8 cellular contexts compared by ENCODE assay signal in genomic region chr1:230642263-230642959, GRCh38. TPM values are rescaled to one million over a fixed set of nuclear protein-coding genes. Genes with fewer than 3 reads are reported as not detected.
DNase-seq lines count a peak whose midpoint lies in the region; ATAC-seq and TF ChIP-seq lines count a peak whose summit lies in the region.

A gene with protein sequence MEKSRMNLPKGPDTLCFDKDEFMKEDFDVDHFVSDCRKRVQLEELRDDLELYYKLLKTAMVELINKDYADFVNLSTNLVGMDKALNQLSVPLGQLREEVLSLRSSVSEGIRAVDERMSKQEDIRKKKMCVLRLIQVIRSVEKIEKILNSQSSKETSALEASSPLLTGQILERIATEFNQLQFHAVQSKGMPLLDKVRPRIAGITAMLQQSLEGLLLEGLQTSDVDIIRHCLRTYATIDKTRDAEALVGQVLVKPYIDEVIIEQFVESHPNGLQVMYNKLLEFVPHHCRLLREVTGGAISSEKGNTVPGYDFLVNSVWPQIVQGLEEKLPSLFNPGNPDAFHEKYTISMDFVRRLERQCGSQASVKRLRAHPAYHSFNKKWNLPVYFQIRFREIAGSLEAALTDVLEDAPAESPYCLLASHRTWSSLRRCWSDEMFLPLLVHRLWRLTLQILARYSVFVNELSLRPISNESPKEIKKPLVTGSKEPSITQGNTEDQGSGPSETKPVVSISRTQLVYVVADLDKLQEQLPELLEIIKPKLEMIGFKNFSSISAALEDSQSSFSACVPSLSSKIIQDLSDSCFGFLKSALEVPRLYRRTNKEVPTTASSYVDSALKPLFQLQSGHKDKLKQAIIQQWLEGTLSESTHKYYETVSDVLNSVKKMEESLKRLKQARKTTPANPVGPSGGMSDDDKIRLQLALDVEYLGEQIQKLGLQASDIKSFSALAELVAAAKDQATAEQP (plus strand): TSS chr1:230642481. CDS start chr1:230642607, 126 bp downstream.

- peak; percentile 99 for ATAC-seq in omental fat pad (ENCODE audit: low FRiP score)

- no peaks in the 10 kb centered on the region for H3K36me3 ChIP-seq in SK-N-MC (ENCODE audit: insufficient read depth, low read length)
- no peaks in the 10 kb centered on the region for H3K36me3 ChIP-seq in testis (ENCODE audit: low read depth, missing control alignments)

- no peaks in the 10 kb centered on the region for H3K9me3 ChIP-seq in SK-N-MC (ENCODE audit: low read depth, low read length)
- no peaks in the 10 kb centered on the region for H3K9me3 ChIP-seq in testis

- no peaks in the 10 kb centered on the region for H3K27me3 ChIP-seq in testis

- WGBS in testis, 2 donors = 0 to 1% methylated on average over 27 to 60 of the region's 62 CpGs

- intact Hi-C loops in testis (cut with DNase I; ENCODE audit: low total_unique reads) = no loop called here

- peak; percentile 97 for DNase-seq in GM10248 (ENCODE audit: extremely low spot score)
- DNase-seq in HFF-Myc (ENCODE audit: extremely low read depth, low read depth) = peak; percentile 72
- peak; percentile 83 for DNase-seq in MV-4-11 (lab: John Stamatoyannopoulos, UW)
- peak; percentile 20 for DNase-seq in SK-N-MC (ENCODE audit: low read depth, low spot score)
- peak; percentile 98 for DNase-seq in activated naive CD4-positive, alpha-beta T cell treated with anti-CD3 and anti-CD28 coated beads, Interleukin-2, amount 50 U/mL, for 16 hours
- peak; percentile 91 for DNase-seq in globus pallidus (ENCODE audit: low spot score)
- DNase-seq in omental fat pad (ENCODE audit: low spot score) = peak; percentile 99
- peak; percentile 98 for DNase-seq in testis

- H3K27ac ChIP-seq in SK-N-MC (no peak within 1 kb of the TSS), testis (peak within 1 kb of the TSS; percentile 47 to 51)

- H3K4me1 ChIP-seq in testis = peaks cover 7% of the 10 kb centered on the region

- H3K9ac ChIP-seq in SK-N-MC (ENCODE audit: insufficient read length) = peak within 1 kb of the TSS; percentile 86

- POLR2A ChIA-PET in GM10248 (lab: Yijun Ruan, JAX) = no interaction called here

- CTCF ChIA-PET in GM10248 (lab: Yijun Ruan, JAX) = interaction anchor here (0.5 to 3.1 kb wide), 31 partner anchors 9 to 1387 kb away, joined by 3 to 22 read pairs (median 4); partner anchors contain the start of genes EXOC8 and SPRTN

- no peak for TF ChIP-seq POLR2A in testis (IDR thresholded peaks at IDR 0.05)

- peak; percentile 100 for TF ChIP-seq CTCF in GM10248 (IDR thresholded peaks at IDR 0.05; ENCODE audit: control extremely low read depth, extremely low read depth, low read depth, missing control alignments)
- peak; percentile 99 for TF ChIP-seq CTCF in HFF-Myc (IDR thresholded peaks at IDR 0.05; ENCODE audit: low read depth, low read length, missing control alignments)
- TF ChIP-seq CTCF in omental fat pad (IDR thresholded peaks at IDR 0.05) = peak in 2 of 3 donors; percentile 94 to 98
- TF ChIP-seq CTCF in testis (IDR thresholded peaks at IDR 0.05) = peak; percentile 100

- peak within 1 kb of the TSS; percentile 88 for H3K4me3 ChIP-seq in HFF-Myc (replicated peaks; ENCODE audit: low read depth, low read length)
- peak within 1 kb of the TSS; percentile 98 for H3K4me3 ChIP-seq in SK-N-MC
- peak within 1 kb of the TSS; percentile 78 for H3K4me3 ChIP-seq in testis

RNA-seq across cellular contexts. Expression of the gene that starts here (rescaled TPM):
- total RNA-seq in omental fat pad (10 to 100 TPM; 17.2 to 25.2 (median 22.9) TPM), testis (10 to 100 TPM; 29.4 to 34.6 TPM)
- polyA plus RNA-seq in testis (ENCODE audit: insufficient read depth, low read depth, low replicate concordance) = 23.7 TPM

Comparison
In these comparisons a context has a peak if more than half of its experiments do, and no peak if none do; other contexts are left out.
1. DNase-seq: peak in every context shown above with its lines; median percentile 99 in omental fat pad; 98 in activated naive CD4-positive, alpha-beta T cell treated with anti-CD3 and anti-CD28 coated beads, Interleukin-2, amount 50 U/mL, for 16 hours; 98 in testis; 97 in GM10248; 91 in globus pallidus; 83 in MV-4-11; 72 in HFF-Myc; 20 in SK-N-MC.